8 cellular contexts compared by ENCODE assay signal in genomic region chr4:125313497-125313896, GRCh38. TPM values are rescaled to one million over a fixed set of nuclear protein-coding genes. Genes with fewer than 3 reads are reported as not detected.
DNase-seq lines count a peak whose midpoint lies in the region; ATAC-seq lines count a peak whose summit lies in the region.

No MANE protein-coding gene starts in this region.

- peak; percentile 49 for ATAC-seq in GM21360 (IDR thresholded peaks at IDR 0.05; ENCODE audit: unreplicated experiment)
- ATAC-seq in activated naive CD8-positive, alpha-beta T cell treated with anti-CD3 and anti-CD28 coated beads, Interleukin-2, amount 50 U/mL, for 24 hours, result peak; percentile 24

- H3K9me3 Mint-ChIP-seq in activated naive CD8-positive, alpha-beta T cell treated with anti-CD3 and anti-CD28 coated beads, Interleukin-2, amount 50 U/mL, for 24 hours, result no peaks in the 10 kb centered on the region

- H3K4me1 Mint-ChIP-seq in activated naive CD8-positive, alpha-beta T cell treated with anti-CD3 and anti-CD28 coated beads, Interleukin-2, amount 50 U/mL, for 24 hours, result peaks cover 35% of the 10 kb centered on the region

- peaks cover 67% of the 10 kb centered on the region for H3K27me3 Mint-ChIP-seq in activated naive CD8-positive, alpha-beta T cell treated with anti-CD3 and anti-CD28 coated beads, Interleukin-2, amount 50 U/mL, for 24 hours

- H3K9me3 ChIP-seq in ES-I3 (ENCODE audit: control insufficient read depth, insufficient read depth, low read length), result no peaks in the 10 kb centered on the region

- no peak overlapping the region for H3K27ac Mint-ChIP-seq in activated naive CD8-positive, alpha-beta T cell treated with anti-CD3 and anti-CD28 coated beads, Interleukin-2, amount 50 U/mL, for 24 hours

- H3K9ac ChIP-seq in ES-I3 (ENCODE audit: low read depth, low read length), result peak overlapping the region; percentile 84

- peak overlapping the region; percentile 29 for H3K4me3 Mint-ChIP-seq in activated naive CD8-positive, alpha-beta T cell treated with anti-CD3 and anti-CD28 coated beads, Interleukin-2, amount 50 U/mL, for 24 hours

- H3K4me1 ChIP-seq in ES-I3 (ENCODE audit: insufficient read depth, low read length), result no peaks in the 10 kb centered on the region; the same call in 1 of the 2 replicates

- no peak overlapping the region for H3K4me3 ChIP-seq in skeletal muscle cell (ENCODE audit: low read depth, low read length)

- H3K36me3 Mint-ChIP-seq in activated naive CD8-positive, alpha-beta T cell treated with anti-CD3 and anti-CD28 coated beads, Interleukin-2, amount 50 U/mL, for 24 hours (ENCODE audit: low read depth), result no peaks in the 10 kb centered on the region

- no peaks in the 10 kb centered on the region for H3K36me3 ChIP-seq in ES-I3 (ENCODE audit: insufficient read depth, low read length)

- DNase-seq in HT-29 (ENCODE audit: low spot score), result peak; percentile 92
- peak; percentile 74 for DNase-seq in NCI-H748 (lab: John Stamatoyannopoulos, UW; ENCODE audit: unreplicated experiment)
- peak; percentile 11 for DNase-seq in activated naive CD8-positive, alpha-beta T cell treated with anti-CD3 and anti-CD28 coated beads, Interleukin-2, amount 50 U/mL, for 24 hours
- DNase-seq in hippocampal formation (lab: John Stamatoyannopoulos, UW), result peak; percentile 43 to 88
- DNase-seq in skeletal muscle cell (ENCODE audit: low read depth), result peak; percentile 81
- DNase-seq in activated CD8-positive, alpha-beta memory T cell treated with anti-CD3 and anti-CD28 coated beads, Interleukin-2, amount 50 U/mL, for 48 hours, result no peak

RNA-seq across cellular contexts. Expression of gene FAT4, which starts 1.3 kb away (rescaled TPM):
- total RNA-seq in HT-29 (2014; rRNA removed; shearing (Covaris generic)), result not detected in 2 replicates
